In the genomic region with DNA sequence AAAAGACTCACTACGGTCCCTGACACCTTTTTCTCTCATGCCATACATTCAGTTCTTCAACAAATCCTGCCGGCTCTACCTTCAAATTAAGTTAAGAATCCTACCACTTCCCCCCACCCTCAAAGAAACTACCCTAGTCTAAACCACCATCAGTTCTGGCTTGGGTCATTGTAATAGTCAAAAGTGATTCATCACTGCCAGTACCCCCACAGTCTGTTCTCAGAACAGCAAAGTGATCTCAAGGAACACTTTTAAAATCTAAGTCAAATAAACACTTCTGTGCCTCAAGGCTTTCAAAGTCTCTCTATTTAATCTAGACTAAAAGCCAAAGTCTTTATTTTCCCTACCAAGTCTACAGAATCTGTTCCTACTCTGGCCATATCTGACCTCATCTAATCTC, we compare ENCODE assay signal across 13 cellular contexts. TPM values are rescaled to one million over a fixed set of nuclear protein-coding genes. Genes with fewer than 3 reads are reported as not detected.
DNase-seq lines count a peak whose midpoint lies in the region; ATAC-seq and TF ChIP-seq lines count a peak whose summit lies in the region.
"Had no signal": no experiment of that assay in that cellular context is flagged by ENCODE, and none has a peak within 500 bp of the region (broad histone marks: within the 10 kb centered on the region; RNA-seq: fewer than 3 reads in every experiment).

No MANE protein-coding gene starts in this region.

- H3K4me1 ChIP-seq in HEK293 (ENCODE audit: control insufficient read depth, insufficient read depth, low read length) (no peaks in the 10 kb centered on the region), adipocyte (ENCODE audit: control insufficient read depth, insufficient read depth, low read length) (peaks cover 9% of the 10 kb centered on the region), left lung (no peaks in the 10 kb centered on the region), SJCRH30 (peaks cover 13% of the 10 kb centered on the region)
- H3K4me1 ChIP-seq in effector memory CD4-positive, alpha-beta T cell (ENCODE audit: control insufficient read depth, insufficient read depth, low read length, poor library complexity, severe bottlenecking) = no peaks in the 10 kb centered on the region

- intact Hi-C loops in left lung (cut with DNase I) = no loop called here

- POLR2A ChIA-PET in HEK293 (lab: Yijun Ruan, JAX) = no interaction called here

- H3K27me3 ChIP-seq in adipocyte (replicated peaks; ENCODE audit: control insufficient read depth, insufficient read depth, low read length) (no peaks in the 10 kb centered on the region), left lung (no peaks in the 10 kb centered on the region), SJCRH30 (no peaks in the 10 kb centered on the region)
- no peaks in the 10 kb centered on the region for H3K27me3 ChIP-seq in effector memory CD4-positive, alpha-beta T cell (replicated peaks; ENCODE audit: control insufficient read depth, insufficient read depth, low read length, poor library complexity, severe bottlenecking)

- H3K27ac ChIP-seq in HEK293 (ENCODE audit: extremely low read depth, low read depth, low read length) = no peak overlapping the region
- no peak overlapping the region for H3K27ac ChIP-seq in left lung
- H3K27ac ChIP-seq in effector memory CD4-positive, alpha-beta T cell (ENCODE audit: insufficient read depth, low read length, poor library complexity, severe bottlenecking) = no peak overlapping the region
- no peak overlapping the region for H3K27ac ChIP-seq in SJCRH30

- TF ChIP-seq CTCF in HEK293 (tag by site-specific recombination; IDR thresholded peaks at IDR 0.05) = no peak
- TF ChIP-seq CTCF in left lung (IDR thresholded peaks at IDR 0.05) = no peak

- no peaks in the 10 kb centered on the region for H3K9me3 ChIP-seq in HEK293 (ENCODE audit: control insufficient read depth, insufficient read depth, low read depth, low read length)
- no peaks in the 10 kb centered on the region for H3K9me3 ChIP-seq in adipocyte (ENCODE audit: control insufficient read depth, low read length)
- no peaks in the 10 kb centered on the region for H3K9me3 ChIP-seq in left lung
- H3K9me3 ChIP-seq in effector memory CD4-positive, alpha-beta T cell (ENCODE audit: control insufficient read depth, low read length) = no peaks in the 10 kb centered on the region
- no peaks in the 10 kb centered on the region for H3K9me3 ChIP-seq in SJCRH30 (replicated peaks)

- CTCF ChIA-PET in HEK293 (lab: Yijun Ruan, JAX) = no interaction called here

- DNase-seq in adipocyte (ENCODE audit: low read depth) = peak; percentile 25
- DNase-seq in left lung = no peak
- no peak for DNase-seq in activated effector memory CD4-positive, alpha-beta T cell treated with Interleukin-2 at 50 U/mL for 16 hours
- DNase-seq in effector memory CD4-positive, alpha-beta T cell = no peak
- DNase-seq in SJCRH30 = no peak
- DNase-seq in central memory CD4-positive, alpha-beta T cell = no peak
- DNase-seq: C1 segment of cervical spinal cord; Calu3; CD4-positive, alpha-beta T cell; DMS79; EL had no signal

- H3K4me3 ChIP-seq in HEK293 (ENCODE audit: low read depth, low read length) (no peak overlapping the region), adipocyte (ENCODE audit: low read length) (no peak overlapping the region), left lung (no peak overlapping the region), SJCRH30 (no peak overlapping the region)
- H3K4me3 ChIP-seq in effector memory CD4-positive, alpha-beta T cell (ENCODE audit: insufficient read depth, low read depth, low read length, poor library complexity, severe bottlenecking) = no peak overlapping the region

- no peak overlapping the region for H3K9ac ChIP-seq in adipocyte (ENCODE audit: low read length)

- H3K36me3 ChIP-seq in HEK293 (ENCODE audit: control insufficient read depth in 2 of 2, insufficient read depth in 1 of 2, low read length in 2 of 2) (no peaks in the 10 kb centered on the region), adipocyte (ENCODE audit: control insufficient read depth, insufficient read depth, low read length, severe bottlenecking) (no peaks in the 10 kb centered on the region), left lung (no peaks in the 10 kb centered on the region), SJCRH30 (no peaks in the 10 kb centered on the region)
- H3K36me3 ChIP-seq in effector memory CD4-positive, alpha-beta T cell (ENCODE audit: control insufficient read depth, insufficient read depth, low read length) = no peaks in the 10 kb centered on the region

- ATAC-seq in left lung = peak; percentile 87
- ATAC-seq: HCT116 had no signal

TF ChIP-seq in HEK293, 187 proteins besides CTCF, POLR2A, EP300 and RAD21:
- TF ChIP-seq ZNF266 (tag by site-specific recombination; IDR thresholded peaks at IDR 0.05; ENCODE audit: low read depth) (no peak), ZNF341 (tag by site-specific recombination; IDR thresholded peaks at IDR 0.05; ENCODE audit: low read depth) (peak; percentile 23; the same call in 1 of the 2 replicates), ELK4 (IDR thresholded peaks at IDR 0.05; ENCODE audit: borderline replicate concordance, low read depth, low read length) (no peak)

RNA-seq across cellular contexts. Expression of gene FAM234B, which starts 12.0 kb away (rescaled TPM):
- total RNA-seq in left lung = 10 to 100 TPM in 1 of 2 donors, 1 to 10 TPM in 1; 8.3 to 11.0 TPM
- 8.4 and 9.1 TPM in 2 replicates for total RNA-seq in SJCRH30 (2014; rRNA removed; shearing (Covaris generic))

RNA-seq across cellular contexts. Expression of gene HEBP1, which starts 32.1 kb away (rescaled TPM):
- total RNA-seq in left lung = 10 to 100 TPM; 79.5 to 81.1 TPM
- total RNA-seq in SJCRH30 (2014; rRNA removed; shearing (Covaris generic)) = 9.0 and 9.1 TPM in 2 replicates
